In genomic region chr6:36326351-36326995, GRCh38 we compare ENCODE assay signal across 17 cellular contexts. TPM values are rescaled to one million over a fixed set of nuclear protein-coding genes. Genes with fewer than 3 reads are reported as not detected.
DNase-seq lines count a peak whose midpoint lies in the region; ATAC-seq and TF ChIP-seq lines count a peak whose summit lies in the region.
"Had no signal": no experiment of that assay in that cellular context is flagged by ENCODE, and none has a peak within 500 bp of the region (broad histone marks: within the 10 kb centered on the region; RNA-seq: fewer than 3 reads in every experiment).

No MANE protein-coding gene starts in this region.

- no peak overlapping the region for H3K56ac ChIP-seq in mesendoderm (ENCODE audit: low read length)

- H3K79me2 ChIP-seq in SK-N-SH (ENCODE audit: insufficient read depth) = no peaks in the 10 kb centered on the region
- H3K79me2 ChIP-seq in mesendoderm (ENCODE audit: control insufficient read depth, insufficient read depth, low read length) = no peaks in the 10 kb centered on the region

- POLR2A ChIA-PET in SK-N-SH (lab: Yijun Ruan, JAX) = no interaction called here

- whole genome bisulfite sequencing in SK-N-SH (ENCODE audit: low lambda C conversion rate) = 17% methylated on average over 2 of the region's 7 CpGs
- no CpG with 5 or more reads among the region's 7 CpGs for WGBS in mesendoderm (ENCODE audit: extremely low coverage, insufficient coverage, low lambda C conversion rate)

- no peak overlapping the region for H2BK5ac ChIP-seq in mesendoderm (ENCODE audit: low read length)

- H3K9ac ChIP-seq in SK-N-SH (no peak overlapping the region), mesendoderm (ENCODE audit: low read length) (no peak overlapping the region)

- no peaks in the 10 kb centered on the region for H3F3A ChIP-seq in SK-N-SH (replicated peaks; ENCODE audit: insufficient read depth)

- ATAC-seq in SK-N-SH treated with all-trans-retinoic acid at 6 μM for 48 hours (no peak), GM18858 (IDR thresholded peaks at IDR 0.05; ENCODE audit: unreplicated experiment) (no peak)
- ATAC-seq: activated T-cell treated with anti-CD3 and anti-CD28 coated beads, Interleukin-2, amount 50 U/mL, for 4 hours; esophagus mucosa had no signal

- no peaks in the 10 kb centered on the region for H3K9me2 ChIP-seq in SK-N-SH

- DNase-seq in SK-N-SH (peak; percentile 58), choroid plexus epithelial cell (ENCODE audit: low read depth) (peak; percentile 72), mesendoderm (peak; percentile 30), type B pancreatic cell (ENCODE audit: extremely low spot score, unreplicated experiment) (no peak), LoVo (ENCODE audit: low spot score) (no peak)
- DNase-seq: activated CD4-positive, alpha-beta T cell treated with anti-CD3 and anti-CD28 coated beads, Interleukin-2, amount 10 ng/mL, durations not matched to agents 7 days and 5 days; activated T-cell treated with anti-CD3 and anti-CD28 coated beads, Interleukin-2, amount 50 U/mL, for 4 hours; H9; NCI-H146; stimulated activated CD4-positive, alpha-beta T cell treated with anti-CD3 and anti-CD28 coated beads, Interleukin-12 subunit alpha, Interleukin-12 subunit beta, amount 100 ng/mL, for 4 hours; T-helper 9 cell had no signal

- no peak overlapping the region for H3K23ac ChIP-seq in mesendoderm (ENCODE audit: low read length)

- no peak overlapping the region for H3K4me3 Mint-ChIP-seq in type B pancreatic cell
- H3K4me3 Mint-ChIP-seq: activated CD4-positive, alpha-beta T cell treated with anti-CD3 and anti-CD28 coated beads, Interleukin-2, amount 10 ng/mL, durations not matched to agents 7 days and 5 days; activated T-cell treated with anti-CD3 and anti-CD28 coated beads, Interleukin-2, amount 50 U/mL, for 4 hours; H9 had no signal

- H3K9me3 ChIP-seq in SK-N-SH = no peaks in the 10 kb centered on the region

- no peaks in the 10 kb centered on the region for H4K20me1 ChIP-seq in SK-N-SH (ENCODE audit: insufficient read depth)

- no peaks in the 10 kb centered on the region; the same call in 1 of the 2 replicates for H3K27me3 ChIP-seq in SK-N-SH (ENCODE audit: insufficient read depth)
- H3K27me3 ChIP-seq in mesendoderm (ENCODE audit: insufficient read depth, low read length, poor library complexity) = no peaks in the 10 kb centered on the region

- H3K36me3 ChIP-seq in SK-N-SH (replicated peaks in 1 of 2; ENCODE audit: control insufficient read depth in 1 of 2, insufficient read depth in 2 of 2, low read length in 1 of 2) (no peaks in the 10 kb centered on the region), mesendoderm (ENCODE audit: control insufficient read depth, insufficient read depth, low read length) (no peaks in the 10 kb centered on the region)

- no peak overlapping the region for H2AK5ac ChIP-seq in mesendoderm (ENCODE audit: low read length)

- H3K4me3 ChIP-seq in SK-N-SH (ENCODE audit: low read depth in 2 of 2, low read length in 1 of 2) (no peak overlapping the region), choroid plexus epithelial cell (ENCODE audit: low read depth, low read length) (no peak overlapping the region), mesendoderm (ENCODE audit: low read length) (no peak overlapping the region)

- H2BK120ac ChIP-seq in mesendoderm (ENCODE audit: low read depth, low read length) = no peak overlapping the region

- no peak overlapping the region for H3K4me2 ChIP-seq in SK-N-SH
- H3K4me2 ChIP-seq in mesendoderm (ENCODE audit: low read length) = no peak overlapping the region

- TF ChIP-seq CTCF in SK-N-SH (IDR thresholded peaks at IDR 0.05) (no peak), choroid plexus epithelial cell (conservative IDR thresholded peaks at IDR 0.05; ENCODE audit: low read depth, low read length) (no peak), type B pancreatic cell (conservative IDR thresholded peaks at IDR 0.05) (no peak)

- no peaks in the 10 kb centered on the region for H3K36me3 Mint-ChIP-seq in type B pancreatic cell

- CTCF ChIA-PET in SK-N-SH (lab: Yijun Ruan, JAX) = interaction anchor here (1.0 to 5.3 kb wide), 7 partner anchors 15 to 97 kb away, joined by 3 to 24 read pairs (median 4); no protein-coding TSS in a partner anchor

- H3K4me1 ChIP-seq in SK-N-SH (ENCODE audit: control insufficient read depth in 1 of 2, insufficient read depth in 2 of 2, low read depth in 1 of 2, low read length in 1 of 2) (peaks cover 0 to 17% of the 10 kb centered on the region in 2 experiments; a peak in 1 of 4 replicates), mesendoderm (ENCODE audit: control insufficient read depth, low read depth, low read length) (peaks cover 2% of the 10 kb centered on the region)

- peaks cover 16% of the 10 kb centered on the region for H3K4me1 Mint-ChIP-seq in type B pancreatic cell (ENCODE audit: unreplicated experiment)
- H3K4me1 Mint-ChIP-seq: activated CD4-positive, alpha-beta T cell treated with anti-CD3 and anti-CD28 coated beads, Interleukin-2, amount 10 ng/mL, durations not matched to agents 7 days and 5 days had no signal

- no peak for TF ChIP-seq RAD21 in SK-N-SH (IDR thresholded peaks at IDR 0.05; ENCODE audit: low read length)

- no peak overlapping the region for H3K18ac ChIP-seq in mesendoderm (ENCODE audit: low read length)

- H3K27ac Mint-ChIP-seq in type B pancreatic cell = no peak overlapping the region
- H3K27ac Mint-ChIP-seq: activated CD4-positive, alpha-beta T cell treated with anti-CD3 and anti-CD28 coated beads, Interleukin-2, amount 10 ng/mL, durations not matched to agents 7 days and 5 days; H9 had no signal

- H3K79me1 ChIP-seq in mesendoderm (ENCODE audit: low read length) = no peaks in the 10 kb centered on the region

- H4K8ac ChIP-seq in mesendoderm (ENCODE audit: low read depth, low read length) = no peak overlapping the region

- no peak for TF ChIP-seq EP300 in SK-N-SH (IDR thresholded peaks at IDR 0.05; ENCODE audit: borderline replicate concordance in 1 of 2, low read depth in 1 of 2, low read length in 1 of 2)

- H3K9me3 Mint-ChIP-seq in type B pancreatic cell = no peaks in the 10 kb centered on the region
- H3K9me3 Mint-ChIP-seq: activated CD4-positive, alpha-beta T cell treated with anti-CD3 and anti-CD28 coated beads, Interleukin-2, amount 10 ng/mL, durations not matched to agents 7 days and 5 days; activated T-cell treated with anti-CD3 and anti-CD28 coated beads, Interleukin-2, amount 50 U/mL, for 4 hours; H9 had no signal

- no peak overlapping the region for H2BK15ac ChIP-seq in mesendoderm (replicated peaks; ENCODE audit: low read depth)

- H3K27ac ChIP-seq in SK-N-SH (ENCODE audit: low read depth in 2 of 2, low read length in 1 of 2) (no peak overlapping the region), mesendoderm (ENCODE audit: low read depth, low read length) (no peak overlapping the region), temporal lobe (ENCODE audit: low read depth, low read length) (peak overlapping the region; percentile 88)

- H2AFZ ChIP-seq in SK-N-SH (ENCODE audit: low read depth) = no peak overlapping the region

- H3K4ac ChIP-seq in mesendoderm (ENCODE audit: low read depth, low read length) = no peak overlapping the region

- H3K27me3 Mint-ChIP-seq in type B pancreatic cell = peaks cover 5% of the 10 kb centered on the region

- no peak overlapping the region for H4K5ac ChIP-seq in mesendoderm (ENCODE audit: low read length)

TF ChIP-seq in SK-N-SH, 30 proteins besides CTCF, POLR2A, EP300 and RAD21 (continues in another document):
- TF ChIP-seq USF1 (IDR thresholded peaks at IDR 0.05; ENCODE audit: borderline replicate concordance, low read depth) (no peak), POLR2AphosphoS5 (IDR thresholded peaks at IDR 0.05; ENCODE audit: low read depth, low read length) (no peak)

TF ChIP-seq in SK-N-SH treated with all-trans-retinoic acid at 6 μM for 48 hours, 23 proteins besides CTCF, POLR2A, EP300 and RAD21:
- TF ChIP-seq TCF4 (CRISPR knock-in tag; IDR thresholded peaks at IDR 0.05; ENCODE audit: borderline replicate concordance) = no peak
- TF ChIP-seq CSDC2 (CRISPR knock-in tag; IDR thresholded peaks at IDR 0.05) = no peak
- no peak for TF ChIP-seq ZNF70 (CRISPR knock-in tag; IDR thresholded peaks at IDR 0.05)
- TF ChIP-seq ESRRG (CRISPR knock-in tag; IDR thresholded peaks at IDR 0.05) = no peak
- no peak for TF ChIP-seq ZFP30 (CRISPR knock-in tag; IDR thresholded peaks at IDR 0.05)
- no peak for TF ChIP-seq POU6F1 (CRISPR knock-in tag; IDR thresholded peaks at IDR 0.05; ENCODE audit: borderline replicate concordance, low read depth)

RNA-seq across cellular contexts. Expression of gene BNIP5, which starts 10.2 kb away (rescaled TPM):
- not detected in 2 replicates for polyA plus RNA-seq in SK-N-SH (2012; rRNA removed)
- not detected in 2 replicates for polyA plus RNA-seq in SK-N-SH (2012; cell fraction: cytosol; rRNA removed)
- not detected in 2 replicates for polyA plus RNA-seq in SK-N-SH (2012; cell fraction: nucleus; rRNA removed)
- polyA plus RNA-seq in mesendoderm (2013, experiment 1 of 2) = 0.04 TPM
- polyA plus RNA-seq in mesendoderm (2013, experiment 2 of 2) = 0.03 TPM
- total RNA-seq in temporal lobe = 0.25 TPM
- 1.4 and 2.1 TPM in 2 replicates for total RNA-seq in type B pancreatic cell (ENCODE audit: low replicate concordance)
- total RNA-seq: activated CD4-positive, alpha-beta T cell treated with anti-CD3 and anti-CD28 coated beads, Interleukin-2, amount 10 ng/mL, durations not matched to agents 7 days and 5 days; activated T-cell treated with anti-CD3 and anti-CD28 coated beads, Interleukin-2, amount 50 U/mL, for 4 hours; esophagus mucosa; H9; lung microvascular endothelial cell; osteoblast had no signal

RNA-seq across cellular contexts. Expression of gene PNPLA1, which starts 56.6 kb away (rescaled TPM):
- polyA plus RNA-seq in SK-N-SH (2012; rRNA removed) = not detected in 2 replicates
- polyA plus RNA-seq in SK-N-SH (2012; cell fraction: cytosol; rRNA removed) = not detected in 2 replicates
- 0.05 TPM in 1 of 2 replicates, not detected in the other for polyA plus RNA-seq in SK-N-SH (2012; cell fraction: nucleus; rRNA removed)
- polyA plus RNA-seq in mesendoderm (2013, experiment 1 of 2) = 0.04 TPM
- 0.04 TPM for polyA plus RNA-seq in mesendoderm (2013, experiment 2 of 2)
- total RNA-seq in temporal lobe (0.25 TPM), type B pancreatic cell (ENCODE audit: low replicate concordance) (0.12 TPM in 1 of 2 replicates, not detected in the other)
- total RNA-seq: activated CD4-positive, alpha-beta T cell treated with anti-CD3 and anti-CD28 coated beads, Interleukin-2, amount 10 ng/mL, durations not matched to agents 7 days and 5 days; lung microvascular endothelial cell had no signal

Comparison
In these comparisons a context has a peak if more than half of its experiments do, and no peak if none do; other contexts are left out.
1. DNase-seq: peak in SK-N-SH (single experiment), choroid plexus epithelial cell (single experiment) and mesendoderm (single experiment); none in type B pancreatic cell (single experiment) and LoVo (single experiment).